ENCODE assay signal across 8 cellular contexts in the genomic region with DNA sequence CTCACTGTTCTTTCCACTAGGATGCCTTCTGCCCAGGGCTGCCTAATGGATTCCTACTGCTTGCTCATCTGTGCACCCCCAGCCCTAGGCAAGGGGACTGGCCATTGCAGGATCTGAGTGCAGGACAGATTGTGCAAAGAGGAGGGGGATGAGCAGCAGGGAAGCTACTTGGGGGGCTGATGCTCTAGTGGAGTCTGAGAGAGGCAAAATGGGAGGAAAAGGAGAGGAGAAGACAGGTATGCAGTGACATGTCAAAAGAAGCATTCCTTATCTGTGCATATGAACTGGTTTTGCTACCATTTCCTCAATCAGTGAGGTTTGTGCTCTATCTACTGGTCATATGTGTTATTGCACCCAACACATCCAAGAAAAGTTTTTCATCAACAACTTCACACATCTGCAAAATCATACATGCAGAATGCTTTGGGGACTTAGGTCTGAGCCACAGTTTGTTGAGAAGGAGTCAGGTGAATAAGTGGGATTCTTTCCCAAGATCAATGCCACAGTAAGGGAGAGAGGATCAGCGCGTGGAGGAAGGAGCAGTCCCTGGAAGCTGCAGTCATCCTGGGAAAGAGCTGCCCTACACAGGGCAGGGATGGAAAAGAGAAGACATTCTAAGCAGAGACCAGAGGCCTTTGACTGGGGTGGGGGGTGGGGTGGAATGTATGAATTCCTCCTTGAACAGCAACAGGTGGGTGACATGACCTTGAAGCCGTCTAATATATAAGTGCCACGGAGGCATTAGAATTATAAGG. TPM values are rescaled to one million over a fixed set of nuclear protein-coding genes. Genes with fewer than 3 reads are reported as not detected.
DNase-seq lines count a peak whose midpoint lies in the region; ATAC-seq and TF ChIP-seq lines count a peak whose summit lies in the region.

No MANE protein-coding gene starts in this region.

- peak in 2 of 3 donors; percentile 26 to 47 for DNase-seq in CD4-positive, CD25-positive, alpha-beta regulatory T cell
- DNase-seq in HPDE6-E6E7 (ENCODE audit: extremely low spot score) (peak; percentile 22), SK-N-DZ (ENCODE audit: low spot score) (peak; percentile 54), foreskin melanocyte (peak; percentile 33), progenitor cell of endocrine pancreas (ENCODE audit: low spot score, unreplicated experiment) (no peak), NCI-H146 treated with DMSO at 0.1 percent for 48 hours (lab: John Stamatoyannopoulos, UW; ENCODE audit: unreplicated experiment) (no peak)

- H3K4me1 Mint-ChIP-seq in CD4-positive, CD25-positive, alpha-beta regulatory T cell: no peaks in the 10 kb centered on the region
- H3K4me1 Mint-ChIP-seq in progenitor cell of endocrine pancreas (ENCODE audit: low read depth): no peaks in the 10 kb centered on the region

- no peaks in the 10 kb centered on the region for H3K9me3 ChIP-seq in CD4-positive, CD25-positive, alpha-beta regulatory T cell (ENCODE audit: control insufficient read depth in 2 of 2, low read length in 2 of 2)

- H3K27me3 Mint-ChIP-seq in CD4-positive, CD25-positive, alpha-beta regulatory T cell: peaks cover 3% of the 10 kb centered on the region
- H3K27me3 Mint-ChIP-seq in progenitor cell of endocrine pancreas: peaks cover 3% of the 10 kb centered on the region

- peaks cover 0 to 2% (median 0%) of the 10 kb centered on the region in 7 donors for H3K9me3 Mint-ChIP-seq in CD4-positive, CD25-positive, alpha-beta regulatory T cell
- H3K9me3 Mint-ChIP-seq in progenitor cell of endocrine pancreas (ENCODE audit: low read depth): no peaks in the 10 kb centered on the region

- ATAC-seq in CD4-positive, CD25-positive, alpha-beta regulatory T cell (ENCODE audit: low read depth in 2 of 2): no peak
- ATAC-seq in GM18858 (IDR thresholded peaks at IDR 0.05; ENCODE audit: unreplicated experiment) (peak; percentile 91), HG03139 (IDR thresholded peaks at IDR 0.05; ENCODE audit: unreplicated experiment) (no peak)

- no peaks in the 10 kb centered on the region for H3K27me3 ChIP-seq in CD4-positive, CD25-positive, alpha-beta regulatory T cell (ENCODE audit: control insufficient read depth, insufficient read depth, low read length)

- peak; percentile 74 for TF ChIP-seq CTCF in progenitor cell of endocrine pancreas (IDR thresholded peaks at IDR 0.05; ENCODE audit: unreplicated experiment)

- H3K4me3 ChIP-seq in CD4-positive, CD25-positive, alpha-beta regulatory T cell (ENCODE audit: low read depth, low read length): no peak overlapping the region

- H3K36me3 Mint-ChIP-seq in CD4-positive, CD25-positive, alpha-beta regulatory T cell: no peaks in the 10 kb centered on the region
- peaks cover 1% of the 10 kb centered on the region for H3K36me3 Mint-ChIP-seq in progenitor cell of endocrine pancreas (ENCODE audit: insufficient read depth)

- H3K4me1 ChIP-seq in CD4-positive, CD25-positive, alpha-beta regulatory T cell (ENCODE audit: control insufficient read depth, insufficient read depth, low read length, poor library complexity, severe bottlenecking): no peaks in the 10 kb centered on the region

- H3K27ac Mint-ChIP-seq in CD4-positive, CD25-positive, alpha-beta regulatory T cell: no peak overlapping the region
- H3K27ac Mint-ChIP-seq in progenitor cell of endocrine pancreas: no peak overlapping the region

- no peak overlapping the region for H3K4me3 Mint-ChIP-seq in CD4-positive, CD25-positive, alpha-beta regulatory T cell
- no peak overlapping the region for H3K4me3 Mint-ChIP-seq in progenitor cell of endocrine pancreas (ENCODE audit: low read depth)

- H3K27ac ChIP-seq in CD4-positive, CD25-positive, alpha-beta regulatory T cell (ENCODE audit: insufficient read depth, low read length, poor library complexity, severe bottlenecking): no peak overlapping the region

- no peaks in the 10 kb centered on the region for H3K36me3 ChIP-seq in CD4-positive, CD25-positive, alpha-beta regulatory T cell (ENCODE audit: control insufficient read depth, insufficient read depth, low read length)

RNA-seq across cellular contexts. Expression of a gene that starts 14.4 kb away (rescaled TPM):
- total RNA-seq in CD4-positive, CD25-positive, alpha-beta regulatory T cell: not detected
- not detected for polyA plus RNA-seq in CD4-positive, CD25-positive, alpha-beta regulatory T cell
- 0.03 and 0.21 TPM in 2 replicates for polyA plus RNA-seq in SK-N-DZ (2014; cell fraction: cytosol; rRNA removed)
- polyA plus RNA-seq in SK-N-DZ (2014; cell fraction: nucleus; rRNA removed): 0.67 and 0.94 TPM in 2 replicates
- 7.2 and 8.8 TPM in 2 replicates for total RNA-seq in progenitor cell of endocrine pancreas

Comparison
In these comparisons a context has a peak if more than half of its experiments do, and no peak if none do; other contexts are left out.
1. DNase-seq: peak in CD4-positive, CD25-positive, alpha-beta regulatory T cell (2 of 3), HPDE6-E6E7 (single experiment), SK-N-DZ (single experiment) and foreskin melanocyte (single experiment); none in progenitor cell of endocrine pancreas (single experiment) and NCI-H146 treated with DMSO at 0.1 percent for 48 hours (single experiment).